10 cellular contexts compared by ENCODE assay signal in the genomic region with DNA sequence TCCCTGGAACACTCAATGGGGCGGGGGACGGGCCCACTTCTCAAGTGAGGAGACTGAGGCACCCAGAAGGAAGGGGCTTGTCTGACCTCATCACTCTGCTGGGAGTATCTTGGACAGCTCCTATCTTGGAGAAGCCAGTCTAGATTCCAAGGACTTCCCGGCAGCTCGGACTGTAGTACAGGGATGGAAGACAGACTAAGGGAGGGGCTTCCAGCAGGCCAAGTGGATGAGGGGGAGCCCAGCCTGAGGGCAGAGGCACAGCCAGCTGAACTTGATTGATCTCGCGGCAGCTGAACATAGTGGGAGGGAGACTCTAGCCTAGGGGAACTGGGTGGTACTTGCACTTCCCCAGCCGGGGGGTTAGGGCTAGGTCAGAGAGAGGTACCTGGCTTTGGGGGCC. TPM values are rescaled to one million over a fixed set of nuclear protein-coding genes. Genes with fewer than 3 reads are reported as not detected.
DNase-seq lines count a peak whose midpoint lies in the region; ATAC-seq and TF ChIP-seq lines count a peak whose summit lies in the region.
"Had no signal": no experiment of that assay in that cellular context is flagged by ENCODE, and none has a peak within 500 bp of the region (broad histone marks: within the 10 kb centered on the region; RNA-seq: fewer than 3 reads in every experiment).

No MANE protein-coding gene starts in this region.

- peak overlapping the region; percentile 80 for H3K4me2 ChIP-seq in HCT116 (ENCODE audit: low read length)

- no peaks in the 10 kb centered on the region for H3K9me3 ChIP-seq in HCT116 (ENCODE audit: control insufficient read depth in 1 of 2, insufficient read depth in 1 of 2, low read depth in 1 of 2, low read length in 2 of 2)
- H3K9me3 ChIP-seq: testis had no signal

- H3K36me3 Mint-ChIP-seq in brain (no peaks in the 10 kb centered on the region), neural crest cell (ENCODE audit: low read depth) (peaks cover 5% of the 10 kb centered on the region)

- H3K27ac ChIP-seq in HCT116 (ENCODE audit: low read depth, low read length), result peak overlapping the region; percentile 51
- H3K27ac ChIP-seq: foreskin keratinocyte, testis had no signal

- no peaks in the 10 kb centered on the region for H3K27me3 ChIP-seq in HCT116 (ENCODE audit: insufficient read depth, low read length)
- H3K27me3 ChIP-seq: testis had no signal

- H3K27me3 Mint-ChIP-seq in brain (peaks cover 10% of the 10 kb centered on the region), neural crest cell (ENCODE audit: low read depth) (peaks cover 22% of the 10 kb centered on the region)

- no peak overlapping the region for H2AFZ ChIP-seq in HCT116 (ENCODE audit: low read depth, low read length, poor library complexity, severe bottlenecking)

- H3K79me2 ChIP-seq in HCT116 (ENCODE audit: insufficient read depth, low read length), result no peaks in the 10 kb centered on the region

- intact Hi-C loops in HCT116 (cut with micrococcal nuclease), result no loop called here

- TF ChIP-seq RAD21 in HCT116 (IDR thresholded peaks at IDR 0.05; ENCODE audit: low read depth), result no peak

- POLR2A ChIA-PET in HCT116 (lab: Charles Lee), result interaction anchor here (0.6 kb wide), 1 partner anchor 166 kb away, joined by 3 read pairs; no protein-coding TSS in a partner anchor

- TF ChIP-seq CTCF in HCT116 (IDR thresholded peaks at IDR 0.05 in 2 of 3, conservative IDR thresholded peaks at IDR 0.05 in 1 of 3; ENCODE audit: borderline replicate concordance in 1 of 3, insufficient read depth in 1 of 3, low read depth in 2 of 3, low read length in 2 of 3) (no peak), brain (conservative IDR thresholded peaks at IDR 0.05) (no peak), neural crest cell (conservative IDR thresholded peaks at IDR 0.05) (no peak)

- H3K4me3 ChIP-seq in HCT116 (replicated peaks in 1 of 2; ENCODE audit: low read depth in 1 of 2, low read length in 2 of 2), result peak overlapping the region; percentile 47 to 59

- H3K4me1 Mint-ChIP-seq in brain (peaks cover 18% of the 10 kb centered on the region), neural crest cell (peaks cover 16% of the 10 kb centered on the region)

- peaks cover 0 to 3% (median 0%) of the 10 kb centered on the region in 5 experiments for H3K9me3 Mint-ChIP-seq in brain
- no peaks in the 10 kb centered on the region for H3K9me3 Mint-ChIP-seq in neural crest cell

- H3K36me3 ChIP-seq in HCT116 (ENCODE audit: control insufficient read depth in 1 of 2, insufficient read depth in 2 of 2, low read length in 2 of 2), result no peaks in the 10 kb centered on the region

- no peaks in the 10 kb centered on the region for H4K20me1 ChIP-seq in HCT116 (ENCODE audit: insufficient read depth)

- H3K9ac ChIP-seq in HCT116 (ENCODE audit: low read length), result peak overlapping the region; percentile 56

- H3K9me2 ChIP-seq in HCT116 (ENCODE audit: insufficient read depth), result no peaks in the 10 kb centered on the region

- H3K4me3 Mint-ChIP-seq in brain (peak overlapping the region; percentile 60 to 81 (median 73)), neural crest cell (peak overlapping the region; percentile 62)

- peak; percentile 37 for DNase-seq in DMS53 (lab: John Stamatoyannopoulos, UW)
- DNase-seq in DMS53 treated with DMSO at 0.1 percent for 48 hours (lab: John Stamatoyannopoulos, UW; ENCODE audit: unreplicated experiment), result no peak
- no peak for DNase-seq in HCT116 (ENCODE audit: low read depth, low spot score)
- DNase-seq in neural crest cell (ENCODE audit: low read depth, low spot score), result no peak
- DNase-seq in HuH-7.5 (ENCODE audit: low spot score), result no peak
- DNase-seq: foreskin keratinocyte had no signal

- BruUV-seq in HCT116 (replicated peaks; lab: Mats Ljungman, UMichigan), result no TSS peak

- ATAC-seq in HCT116 (no peak), GM18858 (IDR thresholded peaks at IDR 0.05; ENCODE audit: unreplicated experiment) (no peak), HG02870 (IDR thresholded peaks at IDR 0.05; ENCODE audit: unreplicated experiment) (no peak)
- ATAC-seq: foreskin keratinocyte had no signal

- CTCF ChIA-PET in HCT116 (lab: Charles Lee), result interaction anchor here (2.8 kb wide), 1 partner anchor 15 kb away, joined by 52 read pairs; no protein-coding TSS in a partner anchor

- H3K4me1 ChIP-seq in HCT116 (ENCODE audit: control insufficient read depth in 1 of 2, insufficient read depth in 2 of 2, low read length in 2 of 2), result peaks cover 12 to 34% of the 10 kb centered on the region in 2 experiments
- H3K4me1 ChIP-seq: foreskin keratinocyte had no signal

- TF ChIP-seq POLR2A in HCT116 (IDR thresholded peaks at IDR 0.05; ENCODE audit: borderline replicate concordance, extremely low read depth, insufficient read depth, insufficient read length), result no peak

- RAD21 ChIA-PET in HCT116 (lab: Charles Lee; ENCODE audit: low non-redundant PET in 1 of 2, low total read pairs in 2 of 2, uncharacterized antibody in 2 of 2, unreplicated experiment in 2 of 2), result no interaction called here

- peak overlapping the region in 1 of 5 experiments; percentile 57 for H3K27ac Mint-ChIP-seq in brain
- H3K27ac Mint-ChIP-seq in neural crest cell (ENCODE audit: unreplicated experiment), result no peak overlapping the region

TF ChIP-seq in HCT116, 20 proteins besides CTCF, POLR2A, EP300 and RAD21:
- TF ChIP-seq, protein P1, sequence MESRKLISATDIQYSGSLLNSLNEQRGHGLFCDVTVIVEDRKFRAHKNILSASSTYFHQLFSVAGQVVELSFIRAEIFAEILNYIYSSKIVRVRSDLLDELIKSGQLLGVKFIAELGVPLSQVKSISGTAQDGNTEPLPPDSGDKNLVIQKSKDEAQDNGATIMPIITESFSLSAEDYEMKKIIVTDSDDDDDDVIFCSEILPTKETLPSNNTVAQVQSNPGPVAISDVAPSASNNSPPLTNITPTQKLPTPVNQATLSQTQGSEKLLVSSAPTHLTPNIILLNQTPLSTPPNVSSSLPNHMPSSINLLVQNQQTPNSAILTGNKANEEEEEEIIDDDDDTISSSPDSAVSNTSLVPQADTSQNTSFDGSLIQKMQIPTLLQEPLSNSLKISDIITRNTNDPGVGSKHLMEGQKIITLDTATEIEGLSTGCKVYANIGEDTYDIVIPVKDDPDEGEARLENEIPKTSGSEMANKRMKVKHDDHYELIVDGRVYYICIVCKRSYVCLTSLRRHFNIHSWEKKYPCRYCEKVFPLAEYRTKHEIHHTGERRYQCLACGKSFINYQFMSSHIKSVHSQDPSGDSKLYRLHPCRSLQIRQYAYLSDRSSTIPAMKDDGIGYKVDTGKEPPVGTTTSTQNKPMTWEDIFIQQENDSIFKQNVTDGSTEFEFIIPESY (IDR thresholded peaks at IDR 0.05; ENCODE audit: extremely low read depth, insufficient replicate concordance, low read length), result no peak
- no peak for TF ChIP-seq SP1 (IDR thresholded peaks at IDR 0.05; ENCODE audit: low read depth)
- TF ChIP-seq EZH2phosphoT487 (IDR thresholded peaks at IDR 0.05; ENCODE audit: borderline replicate concordance), result no peak
- no peak for TF ChIP-seq CBX3 (IDR thresholded peaks at IDR 0.05; ENCODE audit: low read depth)
- TF ChIP-seq CEBPB (IDR thresholded peaks at IDR 0.05; ENCODE audit: low read depth), result no peak
- no peak for TF ChIP-seq SRF (IDR thresholded peaks at IDR 0.05; ENCODE audit: low read depth)
- TF ChIP-seq, protein P2, sequence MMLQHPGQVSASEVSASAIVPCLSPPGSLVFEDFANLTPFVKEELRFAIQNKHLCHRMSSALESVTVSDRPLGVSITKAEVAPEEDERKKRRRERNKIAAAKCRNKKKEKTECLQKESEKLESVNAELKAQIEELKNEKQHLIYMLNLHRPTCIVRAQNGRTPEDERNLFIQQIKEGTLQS (IDR thresholded peaks at IDR 0.05), result no peak

RNA-seq across cellular contexts. Expression of gene CILP2, which starts 0.7 kb away (rescaled TPM):
- total RNA-seq in HCT116 (2021; ENCODE audit: unreplicated experiment) (13.1 TPM), neural crest cell (2.7 and 2.9 TPM in 2 replicates)
- polyA plus RNA-seq in HCT116 (2012), result 9.3 and 10.3 TPM in 2 replicates
- polyA plus RNA-seq in brain (ENCODE audit: insufficient read depth, low read depth, low replicate concordance), result 6.1 TPM

RNA-seq across cellular contexts. Expression of gene YJEFN3, which starts 10.1 kb away (rescaled TPM):
- total RNA-seq in HCT116 (2021; ENCODE audit: unreplicated experiment) (25.3 TPM), neural crest cell (15.0 and 18.1 TPM in 2 replicates)
- 10.1 and 11.7 TPM in 2 replicates for polyA plus RNA-seq in HCT116 (2012)
- polyA plus RNA-seq in brain (ENCODE audit: insufficient read depth, low read depth, low replicate concordance), result 18.9 TPM

RNA-seq across cellular contexts. Expression of gene NDUFA13, which starts 22.7 kb away (rescaled TPM):
- 339 TPM for total RNA-seq in HCT116 (2021; ENCODE audit: unreplicated experiment)
- polyA plus RNA-seq in HCT116 (2012), result 415 and 570 TPM in 2 replicates
- 379 TPM for polyA plus RNA-seq in brain (ENCODE audit: insufficient read depth, low read depth, low replicate concordance)
- 371 and 389 TPM in 2 replicates for total RNA-seq in neural crest cell

RNA-seq across cellular contexts. Expression of gene TSSK6, which starts 23.4 kb away (rescaled TPM):
- total RNA-seq in HCT116 (2021; ENCODE audit: unreplicated experiment), result 4.1 TPM
- 2.7 and 4.1 TPM in 2 replicates for polyA plus RNA-seq in HCT116 (2012)
- polyA plus RNA-seq in brain (ENCODE audit: insufficient read depth, low read depth, low replicate concordance), result 2.7 TPM
- 2.7 and 2.9 TPM in 2 replicates for total RNA-seq in neural crest cell
